ENCODE assay signal across 11 cellular contexts in genomic region chr18:62877448-62878221, GRCh38.
A peak's percentile ranks its signal among the peaks of the same experiment; 100 is the strongest.
DNase-seq lines count a peak whose midpoint lies in the region; TF ChIP-seq lines count a peak whose summit lies in the region.
"Had no signal": no experiment of that assay in that cellular context is flagged by ENCODE, and none has a peak within 500 bp of the region (broad histone marks: within the 10 kb centered on the region; RNA-seq: fewer than 3 reads in every experiment).

No MANE protein-coding gene starts in this region.

- BruUV-seq in MCF 10A (replicated peaks; lab: Mats Ljungman, UMichigan) = no TSS peak

- no peaks in the 10 kb centered on the region for H3K27me3 Mint-ChIP-seq in MCF 10A (ENCODE audit: insufficient read depth, unreplicated experiment)

- H3K27ac ChIP-seq in breast epithelium = no peak overlapping the region
- no peak overlapping the region for H3K27ac ChIP-seq in hepatocyte
- peak overlapping the region; percentile 23 for H3K27ac ChIP-seq in suprapubic skin
- H3K27ac ChIP-seq: BLaER1 had no signal

- no peak overlapping the region for H2AFZ ChIP-seq in hepatocyte

- no peaks in the 10 kb centered on the region for H3K36me3 Mint-ChIP-seq in MCF 10A (ENCODE audit: insufficient read depth, unreplicated experiment)

- H3K4me1 ChIP-seq in breast epithelium = no peaks in the 10 kb centered on the region
- H3K4me1 ChIP-seq in hepatocyte (ENCODE audit: insufficient read depth) = peaks cover 25% of the 10 kb centered on the region
- H3K4me1 ChIP-seq in suprapubic skin = peaks cover 24% of the 10 kb centered on the region
- H3K4me1 ChIP-seq: BLaER1 had no signal

- H3K9me2 ChIP-seq in hepatocyte (replicated peaks; ENCODE audit: insufficient read depth) = no peaks in the 10 kb centered on the region

- no peak overlapping the region for H3K27ac Mint-ChIP-seq in MCF 10A (ENCODE audit: low read depth, unreplicated experiment)

- no peaks in the 10 kb centered on the region for H3K79me2 ChIP-seq in hepatocyte

- H3K36me3 ChIP-seq in breast epithelium = no peaks in the 10 kb centered on the region
- H3K36me3 ChIP-seq in hepatocyte (replicated peaks; ENCODE audit: insufficient read depth, low read depth) = no peaks in the 10 kb centered on the region
- H3K36me3 ChIP-seq in suprapubic skin = no peaks in the 10 kb centered on the region

- no peak overlapping the region for H3K4me3 Mint-ChIP-seq in MCF 10A (ENCODE audit: unreplicated experiment)

- H3K4me1 Mint-ChIP-seq in MCF 10A (ENCODE audit: insufficient read depth, unreplicated experiment) = peaks cover 32% of the 10 kb centered on the region

- no peaks in the 10 kb centered on the region for H3K9me3 Mint-ChIP-seq in MCF 10A (ENCODE audit: unreplicated experiment)

- no peaks in the 10 kb centered on the region for H3K9me3 ChIP-seq in breast epithelium
- no peaks in the 10 kb centered on the region for H3K9me3 ChIP-seq in hepatocyte (ENCODE audit: low read depth)
- H3K9me3 ChIP-seq in suprapubic skin = no peaks in the 10 kb centered on the region
- H3K9me3 ChIP-seq: BLaER1 had no signal

- POLR2A ChIA-PET in MCF 10A (lab: Yijun Ruan, JAX) = interaction anchor here (1.2 to 1.8 kb wide), 4 partner anchors 16 to 160 kb away, joined by 3 to 5 read pairs (median 4); no protein-coding TSS in a partner anchor

- DNase-seq in MCF 10A (ENCODE audit: unreplicated experiment) = peak; percentile 36
- no peak for DNase-seq in breast epithelium (ENCODE audit: low spot score in 2 of 2)
- DNase-seq in amniotic epithelial cell (ENCODE audit: low read depth) = peak; percentile 72
- peak; percentile 6 for DNase-seq in hepatocyte (ENCODE audit: low spot score)
- DNase-seq in suprapubic skin (ENCODE audit: low spot score in 2 of 2) = no peak
- no peak for DNase-seq in NCI-H2029 treated with DMSO at 0.1 percent for 48 hours (lab: John Stamatoyannopoulos, UW)
- DNase-seq in activated T-cell treated with anti-CD3 and anti-CD28 coated beads for 4 hours = no peak
- no peak for DNase-seq in occipital lobe (lab: John Stamatoyannopoulos, UW)
- DNase-seq: activated T-cell treated with anti-CD3 and anti-CD28 coated beads, Interleukin-2, amount 50 U/mL, for 1 hour; RPMI8226 had no signal

- peak overlapping the region; percentile 23 for H3K4me2 ChIP-seq in hepatocyte
- H3K4me2 ChIP-seq: BLaER1 had no signal

- H4K20me1 ChIP-seq in hepatocyte (ENCODE audit: insufficient read depth, poor library complexity, severe bottlenecking) = no peaks in the 10 kb centered on the region

- TF ChIP-seq EP300 in suprapubic skin (IDR thresholded peaks at IDR 0.05) = no peak

- H3K27me3 ChIP-seq in breast epithelium (no peaks in the 10 kb centered on the region), hepatocyte (no peaks in the 10 kb centered on the region), suprapubic skin (no peaks in the 10 kb centered on the region)
- H3K27me3 ChIP-seq: BLaER1 had no signal

- intact Hi-C loops in MCF 10A (cut with micrococcal nuclease) (no loop called here), breast epithelium (cut with DNase I; ENCODE audit: low total_unique reads) (no loop called here)

- TF ChIP-seq POLR2A in breast epithelium (IDR thresholded peaks at IDR 0.05) = no peak
- no peak for TF ChIP-seq POLR2A in suprapubic skin (IDR thresholded peaks at IDR 0.05)

- CTCF ChIA-PET in MCF 10A (lab: Yijun Ruan, JAX) = interaction anchor here (0.6 to 1.2 kb wide), 3 partner anchors 105 to 618 kb away, joined by 3 to 4 read pairs (median 3); no protein-coding TSS in a partner anchor

- H3K4me3 ChIP-seq in breast epithelium (no peak overlapping the region), hepatocyte (no peak overlapping the region), suprapubic skin (no peak overlapping the region)
- H3K4me3 ChIP-seq: BLaER1 had no signal

- 49% methylated on average over 5 of the region's 5 CpGs for WGBS in hepatocyte (ENCODE audit: low lambda C conversion rate, missing lambda C conversion rate)
- 57% methylated on average over 5 of the region's 5 CpGs for WGBS in suprapubic skin

- no peak for TF ChIP-seq CTCF in MCF 10A (IDR thresholded peaks at IDR 0.05; ENCODE audit: unreplicated experiment)
- TF ChIP-seq CTCF in breast epithelium (IDR thresholded peaks at IDR 0.05) = no peak
- TF ChIP-seq CTCF in hepatocyte (IDR thresholded peaks at IDR 0.05; ENCODE audit: poor library complexity) = no peak
- no peak for TF ChIP-seq CTCF in suprapubic skin (IDR thresholded peaks at IDR 0.05)

Comparison
In these comparisons a context has a peak if more than half of its experiments do, and no peak if none do; other contexts are left out.
1. DNase-seq: peak in MCF 10A (single experiment), amniotic epithelial cell (single experiment) and hepatocyte (single experiment); none in breast epithelium (0 of 2), suprapubic skin (0 of 2), NCI-H2029 treated with DMSO at 0.1 percent for 48 hours (single experiment), activated T-cell treated with anti-CD3 and anti-CD28 coated beads for 4 hours (single experiment) and occipital lobe (single experiment).